Comparison of ENCODE assay signal across 1 cellular context in genomic region chr3:77668398-77668797, GRCh38.
TF ChIP-seq lines count a peak whose summit lies in the region.

No MANE protein-coding gene starts in this region.

TF ChIP-seq in SK-N-SH treated with all-trans-retinoic acid at 6 μM for 48 hours, 23 proteins besides CTCF, POLR2A, EP300 and RAD21 (continued from another document):
- TF ChIP-seq CSRNP3 (CRISPR knock-in tag; IDR thresholded peaks at IDR 0.05) (no peak), CREB5 (CRISPR knock-in tag; IDR thresholded peaks at IDR 0.05; ENCODE audit: low read depth) (no peak)
